ENCODE assay signal across 18 cellular contexts in the genomic region with DNA sequence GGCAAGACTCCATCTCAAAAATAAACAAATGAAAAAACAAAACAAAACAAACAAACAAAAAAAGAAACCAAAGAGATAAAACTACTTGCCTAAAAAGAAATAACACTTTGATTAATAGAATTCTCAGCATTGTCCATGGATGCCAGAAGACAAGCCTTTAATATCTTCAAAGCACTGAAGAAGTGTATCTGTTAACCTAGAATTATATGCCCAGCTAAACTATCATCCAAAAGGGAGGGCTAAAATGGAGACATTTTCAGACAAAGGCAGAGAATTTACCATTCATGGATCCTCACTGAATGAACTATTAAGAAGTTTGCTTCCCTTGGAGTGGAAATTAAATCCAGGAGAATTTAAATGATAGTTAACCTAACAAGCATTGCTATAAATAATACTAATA.
DNase-seq lines count a peak whose midpoint lies in the region; ATAC-seq, FAIRE-seq and TF ChIP-seq lines count a peak whose summit lies in the region.
"Had no signal": no experiment of that assay in that cellular context is flagged by ENCODE, and none has a peak within 500 bp of the region (broad histone marks: within the 10 kb centered on the region; RNA-seq: fewer than 3 reads in every experiment).

No MANE protein-coding gene starts in this region.

- H4K20me1 ChIP-seq in HepG2 (ENCODE audit: insufficient read depth, low read length) (no peaks in the 10 kb centered on the region), K562 (replicated peaks; ENCODE audit: control insufficient read depth, insufficient read depth, low read length) (no peaks in the 10 kb centered on the region)
- H4K20me1 ChIP-seq: BLaER1; BLaER1 treated with 17β-estradiol and CSF1 and Interleukin-3, amounts not matched to agents 10 nM and 100 nM had no signal

- H3K79me2 ChIP-seq in HepG2 (ENCODE audit: insufficient read depth, low read length) (no peaks in the 10 kb centered on the region), K562 (ENCODE audit: control insufficient read depth, insufficient read depth, low read length) (no peaks in the 10 kb centered on the region)

- no peak for DNase-seq in HepG2 (ENCODE audit: low spot score)
- DNase-seq in right lobe of liver, result no peak
- DNase-seq in A549 (ENCODE audit: low read depth in 1 of 2, low spot score in 1 of 2), result no peak
- DNase-seq in K562 (ENCODE audit: extremely low read depth in 1 of 4, low spot score in 3 of 4), result no peak
- DNase-seq in DMS 273 (lab: John Stamatoyannopoulos, UW; ENCODE audit: unreplicated experiment), result no peak
- DNase-seq: 8988T, DMS153, DMS79, DMS79 treated with DMSO at 0.1 percent for 48 hours had no signal

- H3K4me1 ChIP-seq in HepG2 (ENCODE audit: insufficient read depth, low read length) (no peaks in the 10 kb centered on the region), right lobe of liver (no peaks in the 10 kb centered on the region), A549 (0 out of 3 replicates have a peak, but pooled peaks cover 4% of the 10 kb centered on the region), K562 (replicated peaks in 1 of 2; ENCODE audit: control insufficient read depth in 2 of 2, insufficient read depth in 2 of 2, low read length in 2 of 2) (no peaks in the 10 kb centered on the region)
- H3K4me1 ChIP-seq: Caco-2 had no signal

- CTCF ChIA-PET in HepG2 (lab: Yijun Ruan, JAX; ENCODE audit: low intra/inter-chr PET ratio, low total read pairs), result interaction anchor here (1.3 to 2.6 kb wide), 3 partner anchors 46 to 143 kb away, joined by 5 to 23 read pairs (median 5); partner anchors contain the start of gene MGAT5B
- CTCF ChIA-PET in A549 (lab: Yijun Ruan, JAX), result interaction anchor here (1.0 to 1.5 kb wide), 2 partner anchors 35 to 40 kb away, joined by 3 to 6 read pairs; no protein-coding TSS in a partner anchor
- CTCF ChIA-PET in K562 (lab: Yijun Ruan, JAX; ENCODE audit: low intra/inter-chr PET ratio), result interaction anchor here (1.1 kb wide), 1 partner anchor 236 kb away, joined by 6 read pairs; no protein-coding TSS in a partner anchor

- peaks cover 10% of the 10 kb centered on the region for H3K9me3 ChIP-seq in HepG2 (ENCODE audit: low read length)
- H3K9me3 ChIP-seq in right lobe of liver, result no peaks in the 10 kb centered on the region
- peaks cover 32% of the 10 kb centered on the region for H3K9me3 ChIP-seq in A549
- no peaks in the 10 kb centered on the region; the same call in 1 of the 2 replicates for H3K9me3 ChIP-seq in K562 (replicated peaks; ENCODE audit: control insufficient read depth, insufficient read depth, low read depth, low read length)
- H3K9me3 ChIP-seq: BE2C had no signal

- in situ Hi-C loops in HepG2 (cut with HindIII; ENCODE audit: extremely low pct_ligation_motif_present, low pct_unique_long_range_greater_than_20kb), result loop anchor here (5.0 kb wide), 1 partner anchor 47 kb away; no protein-coding TSS in a partner anchor
- in situ Hi-C loops in K562 (cut with MboI), result no loop called here

- POLR2A ChIA-PET in HepG2 (lab: Yijun Ruan, JAX), result no interaction called here
- POLR2A ChIA-PET in A549 (lab: Yijun Ruan, JAX), result no interaction called here
- POLR2A ChIA-PET in K562 (lab: Yijun Ruan, JAX), result interaction anchor here (0.7 kb wide), 1 partner anchor 36 kb away, joined by 3 read pairs; no protein-coding TSS in a partner anchor

- intact Hi-C loops in HepG2 (cut with micrococcal nuclease; ENCODE audit: unreplicated experiment) (loop anchor here (1.0 kb wide), 2 partner anchors 46 to 56 kb away; no protein-coding TSS in a partner anchor), right lobe of liver (cut with DNase I) (no loop called here), K562 (cut with micrococcal nuclease) (loop anchor here (2.0 to 10.0 kb wide), 3 partner anchors 54 to 236 kb away; no protein-coding TSS in a partner anchor)

- TF ChIP-seq RAD21 in HepG2 (CRISPR knock-in tag; IDR thresholded peaks at IDR 0.05) (no peak), A549 (conservative IDR thresholded peaks at IDR 0.05 in 1 of 2, IDR thresholded peaks at IDR 0.05 in 1 of 2) (no peak), K562 (CRISPR knock-in tag; conservative IDR thresholded peaks at IDR 0.05 in 1 of 2, IDR thresholded peaks at IDR 0.05 in 1 of 2) (no peak)

- BruUV-seq in HepG2 (replicated peaks; lab: Mats Ljungman, UMichigan) (no TSS peak), K562 (replicated peaks; lab: Mats Ljungman, UMichigan) (no TSS peak)

- no peak for ATAC-seq in HepG2
- no peak for ATAC-seq in right lobe of liver
- ATAC-seq in A549, result no peak
- ATAC-seq in K562, result no peak
- ATAC-seq in HG03196 (IDR thresholded peaks at IDR 0.05; ENCODE audit: unreplicated experiment), result no peak
- ATAC-seq: CD8-positive, alpha-beta T cell had no signal

- TF ChIP-seq EP300 in HepG2 (IDR thresholded peaks at IDR 0.05; ENCODE audit: low read depth in 2 of 2, low read length in 2 of 2) (no peak), HepG2 (CRISPR knock-in tag; IDR thresholded peaks at IDR 0.05; ENCODE audit: borderline replicate concordance) (no peak), A549 (IDR thresholded peaks at IDR 0.05) (no peak), K562 (IDR thresholded peaks at IDR 0.05; ENCODE audit: low read length) (no peak)

- no peak for TF ChIP-seq CTCF in HepG2 (CRISPR knock-in tag; IDR thresholded peaks at IDR 0.05)
- no peak for TF ChIP-seq CTCF in right lobe of liver (IDR thresholded peaks at IDR 0.05)
- TF ChIP-seq CTCF in A549 (IDR thresholded peaks at IDR 0.05), result no peak
- no peak for TF ChIP-seq CTCF in K562 (IDR thresholded peaks at IDR 0.05 in 2 of 3, conservative IDR thresholded peaks at IDR 0.05 in 1 of 3; ENCODE audit: insufficient read depth in 2 of 3, low read depth in 1 of 3, low read length in 3 of 3)

- H3K27ac ChIP-seq in HepG2 (ENCODE audit: extremely low read length, insufficient read depth, low read length) (no peak overlapping the region), right lobe of liver (no peak overlapping the region), A549 (no peak overlapping the region), K562 (ENCODE audit: extremely low read depth, low read depth, low read length) (no peak overlapping the region)
- H3K27ac ChIP-seq: 22Rv1; BLaER1; BLaER1 treated with 17β-estradiol and CSF1 and Interleukin-3, amounts not matched to agents 10 nM and 100 nM; C4-2B had no signal

- no peaks in the 10 kb centered on the region for H3K9me1 ChIP-seq in K562 (ENCODE audit: control insufficient read depth, insufficient read depth, low read length)

- H2AFZ ChIP-seq in HepG2 (ENCODE audit: low read length) (no peak overlapping the region), K562 (ENCODE audit: low read depth, low read length) (no peak overlapping the region)

- no peaks in the 10 kb centered on the region for H3K36me3 ChIP-seq in HepG2 (replicated peaks in 1 of 2; ENCODE audit: control insufficient read depth in 1 of 2, insufficient read depth in 2 of 2, low read length in 2 of 2)
- no peaks in the 10 kb centered on the region for H3K36me3 ChIP-seq in right lobe of liver
- H3K36me3 ChIP-seq in K562 (ENCODE audit: control insufficient read depth, insufficient read depth, low read length), result no peaks in the 10 kb centered on the region
- H3K36me3 ChIP-seq: BE2C; BLaER1; BLaER1 treated with 17β-estradiol and CSF1 and Interleukin-3, amounts not matched to agents 10 nM and 100 nM had no signal

- no peak overlapping the region for H3K4me3 ChIP-seq in HepG2 (replicated peaks in 1 of 3; ENCODE audit: insufficient read depth in 1 of 3, low read depth in 2 of 3, low read length in 3 of 3)
- no peak overlapping the region for H3K4me3 ChIP-seq in right lobe of liver
- no peak overlapping the region for H3K4me3 ChIP-seq in A549
- no peak overlapping the region for H3K4me3 ChIP-seq in K562
- H3K4me3 ChIP-seq: BLaER1; BLaER1 treated with 17β-estradiol and CSF1 and Interleukin-3, amounts not matched to agents 10 nM and 100 nM had no signal

- TF ChIP-seq POLR2A in HepG2 (IDR thresholded peaks at IDR 0.05; ENCODE audit: insufficient read depth in 1 of 2, low read depth in 2 of 2, low read length in 2 of 2) (no peak), right lobe of liver (IDR thresholded peaks at IDR 0.05) (no peak), A549 (IDR thresholded peaks at IDR 0.05; ENCODE audit: low read length) (no peak), K562 (conservative IDR thresholded peaks at IDR 0.05) (no peak)

- FAIRE-seq in HepG2 (lab: Jason Lieb, UNC) (no peak), A549 (lab: Jason Lieb, UNC) (peak; percentile 43), K562 (lab: Jason Lieb, UNC) (no peak)
- FAIRE-seq: D721Med had no signal

- H3K27me3 ChIP-seq in HepG2 (ENCODE audit: control insufficient read depth in 1 of 2, insufficient read depth in 2 of 2, low read length in 2 of 2), result no peaks in the 10 kb centered on the region
- no peaks in the 10 kb centered on the region for H3K27me3 ChIP-seq in right lobe of liver
- H3K27me3 ChIP-seq in K562 (ENCODE audit: control insufficient read depth in 2 of 2, insufficient read depth in 2 of 2, low read length in 2 of 2), result peaks cover 3 to 10% of the 10 kb centered on the region in 2 experiments; a peak in 2 of 5 replicates
- H3K27me3 ChIP-seq: BE2C; BLaER1; BLaER1 treated with 17β-estradiol and CSF1 and Interleukin-3, amounts not matched to agents 10 nM and 100 nM had no signal

- H3K9ac ChIP-seq in HepG2 (ENCODE audit: insufficient read depth, low read depth, low read length) (no peak overlapping the region), K562 (ENCODE audit: insufficient read depth in 1 of 2, low read depth in 2 of 2, low read length in 2 of 2) (no peak overlapping the region)
- H3K9ac ChIP-seq: BLaER1; BLaER1 treated with 17β-estradiol and CSF1 and Interleukin-3, amounts not matched to agents 10 nM and 100 nM had no signal

- H3K4me2 ChIP-seq in HepG2 (ENCODE audit: low read depth, low read length), result no peak overlapping the region
- H3K4me2 ChIP-seq in A549, result no peak overlapping the region
- no peak overlapping the region for H3K4me2 ChIP-seq in K562 (ENCODE audit: insufficient read depth, low read length)
- H3K4me2 ChIP-seq: BLaER1; BLaER1 treated with 17β-estradiol and CSF1 and Interleukin-3, amounts not matched to agents 10 nM and 100 nM had no signal

TF ChIP-seq in HepG2, 621 proteins besides CTCF, POLR2A, EP300 and RAD21:
- TF ChIP-seq JUNB (CRISPR knock-in tag; IDR thresholded peaks at IDR 0.05; ENCODE audit: borderline replicate concordance), result no peak
- peak; percentile 61; the same call in 1 of the 2 replicates for TF ChIP-seq ZFP1 (CRISPR knock-in tag; IDR thresholded peaks at IDR 0.05)

TF ChIP-seq in A549, 52 proteins besides CTCF, POLR2A, EP300 and RAD21 (continues in another document):
- TF ChIP-seq TP53 (CRISPR knock-in tag; IDR thresholded peaks at IDR 0.05) (no peak), CHD4 (IDR thresholded peaks at IDR 0.05; ENCODE audit: borderline replicate concordance) (no peak), RNF2 (IDR thresholded peaks at IDR 0.05; ENCODE audit: borderline replicate concordance, low read depth) (no peak), ZC3H11A (IDR thresholded peaks at IDR 0.05) (no peak), ESRRA (IDR thresholded peaks at IDR 0.05; ENCODE audit: borderline replicate concordance, low read length) (no peak)

TF ChIP-seq in K562, 482 proteins besides CTCF, POLR2A, EP300 and RAD21:
- TF ChIP-seq FOXA3 (CRISPR knock-in tag; conservative IDR thresholded peaks at IDR 0.05 in 1 of 2, IDR thresholded peaks at IDR 0.05 in 1 of 2), result no peak
- peak; percentile 89 for TF ChIP-seq ZFP1 (CRISPR knock-in tag; IDR thresholded peaks at IDR 0.05)

Comparison
In these comparisons a context has a peak if more than half of its experiments do, and no peak if none do; other contexts are left out.
1. intact Hi-C loops: an anchor here in HepG2 (1.0 kb wide) and K562 (2.0 to 10.0 kb wide); none called in right lobe of liver.
2. Of the 241 proteins assayed by ChIP-seq in both HepG2 and K562: peak only in HepG2: none; only in K562: none; in both: ZFP1; in neither: 240.